8 cellular contexts compared by ENCODE assay signal in the genomic region with DNA sequence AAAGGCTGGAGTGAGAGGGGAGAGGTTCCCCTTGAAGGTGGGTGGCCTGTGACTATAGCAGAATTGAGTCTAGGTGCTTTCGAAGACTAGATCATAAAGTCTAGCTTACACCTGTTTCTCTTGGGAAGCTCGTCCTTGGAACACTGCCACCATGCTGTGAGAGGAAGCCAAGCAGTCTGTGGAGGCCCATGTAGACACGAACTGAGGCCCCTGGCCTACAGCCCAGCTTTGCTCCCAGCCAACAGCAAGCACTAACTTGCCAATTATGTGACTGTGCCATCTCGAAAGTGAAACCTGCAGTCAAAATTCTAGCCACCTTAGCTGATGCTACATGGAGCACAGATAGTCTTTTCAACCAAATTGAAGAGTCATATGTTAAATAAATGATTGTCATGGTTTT.
A peak's percentile ranks its signal among the peaks of the same experiment; 100 is the strongest.
DNase-seq lines count a peak whose midpoint lies in the region; ATAC-seq and FAIRE-seq lines count a peak whose summit lies in the region.

No MANE protein-coding gene starts in this region.

- DNase-seq in DMS153 (lab: John Stamatoyannopoulos, UW) (peak; percentile 82), SK-MEL-5 (ENCODE audit: low read depth, low spot score) (peak; percentile 61), left ventricle myocardium superior (peak; percentile 57), urothelium cell line (ENCODE audit: low spot score) (peak; percentile 62), NCI-H2227 treated with DMSO at 0.1 percent for 48 hours (lab: John Stamatoyannopoulos, UW) (no peak), MV-4-11 (lab: John Stamatoyannopoulos, UW) (no peak)

- in situ Hi-C loops in SK-MEL-5 (cut with HindIII; ENCODE audit: low pct_unique_long_range_greater_than_20kb, low sequenced_read_pairs): no loop called here

- ATAC-seq in GM19397 (IDR thresholded peaks at IDR 0.05; ENCODE audit: unreplicated experiment) (peak; percentile 69), HG03521 (IDR thresholded peaks at IDR 0.05; ENCODE audit: unreplicated experiment) (peak; percentile 71), left ventricle myocardium superior (peak; percentile 51)

- no peak for FAIRE-seq in urothelium cell line (lab: Jason Lieb, UNC)

- intact Hi-C loops in left ventricle myocardium superior (cut with micrococcal nuclease): no loop called here

Comparison
In these comparisons a context has a peak if more than half of its experiments do, and no peak if none do; other contexts are left out.
1. DNase-seq: peak in DMS153 (single experiment), SK-MEL-5 (single experiment), left ventricle myocardium superior (single experiment) and urothelium cell line (single experiment); none in NCI-H2227 treated with DMSO at 0.1 percent for 48 hours (single experiment) and MV-4-11 (single experiment).
2. Peak in every context shown above with its lines, with median percentiles within 50 percentile points of each other: ATAC-seq.